Comparison of ENCODE assay signal across 8 cellular contexts in genomic region chr6:108295676-108296075, GRCh38. TPM values are rescaled to one million over a fixed set of nuclear protein-coding genes. Genes with fewer than 3 reads are reported as not detected.
DNase-seq lines count a peak whose midpoint lies in the region; ATAC-seq, FAIRE-seq and TF ChIP-seq lines count a peak whose summit lies in the region.

No MANE protein-coding gene starts in this region.

- H3K4me3 ChIP-seq in GM12864 (ENCODE audit: low read depth, low read length): peak overlapping the region; percentile 82
- H3K4me3 ChIP-seq in OCI-LY7 (ENCODE audit: low read depth, low read length, poor library complexity, severe bottlenecking): peak overlapping the region; percentile 76
- H3K4me3 ChIP-seq in prostate gland: peak overlapping the region; percentile 71 to 77
- H3K4me3 ChIP-seq in aorta (ENCODE audit: low read length in 2 of 2): peak overlapping the region in 1 of 2 donors; percentile 80

- H3K9me2 ChIP-seq in OCI-LY7 (ENCODE audit: insufficient read depth, low read length): no peaks in the 10 kb centered on the region

- POLR2A ChIA-PET in OCI-LY7 (lab: Charles Lee): interaction anchor here (0.5 to 3.0 kb wide), 14 partner anchors 11 to 1000 kb away, joined by 3 to 30 read pairs (median 4); no protein-coding TSS in a partner anchor

- CTCF ChIA-PET in OCI-LY7 (lab: Charles Lee; ENCODE audit: unreplicated experiment): no interaction called here

- no peak for FAIRE-seq in RCC 7860 (lab: Jason Lieb, UNC)

- TF ChIP-seq POLR2A in prostate gland (IDR thresholded peaks at IDR 0.05): no peak

- intact Hi-C loops in OCI-LY7 (cut with micrococcal nuclease; ENCODE audit: unreplicated experiment) (loop anchor here (1.0 kb wide), 1 partner anchor 34 kb away; the partner anchor contains the start of gene SNX3), prostate gland (cut with DNase I) (no loop called here), aorta (cut with DNase I) (loop anchor here in 1 of 2 donors (2.0 to 5.0 kb wide), 2 partner anchors 35 to 178 kb away; partner anchors contain the start of gene SNX3)

- no peaks in the 10 kb centered on the region for H4K20me1 ChIP-seq in OCI-LY7 (ENCODE audit: insufficient read depth, low read length)

- TF ChIP-seq CTCF in GM12864 (IDR thresholded peaks at IDR 0.05; ENCODE audit: low read depth, low read length, missing control alignments) (no peak), OCI-LY7 (conservative IDR thresholded peaks at IDR 0.05; ENCODE audit: low read length) (no peak), prostate gland (IDR thresholded peaks at IDR 0.05) (no peak)

- peaks cover 19% of the 10 kb centered on the region; the same call in 1 of the 2 replicates for H3K79me2 ChIP-seq in OCI-LY7 (ENCODE audit: insufficient read depth, low read depth, low read length)

- H3K27ac ChIP-seq in OCI-LY7 (ENCODE audit: low read depth, low read length, poor library complexity, severe bottlenecking) (peak overlapping the region; percentile 73), epithelial cell of prostate (peak overlapping the region; percentile 90), prostate gland (peak overlapping the region; percentile 91 to 92), aorta (ENCODE audit: low read depth in 1 of 2, low read length in 2 of 2) (no peak overlapping the region)

- no TSS peak for BruUV-seq in OCI-LY7 (replicated peaks; lab: Mats Ljungman, UMichigan)

- peak overlapping the region; percentile 86 for H2AFZ ChIP-seq in OCI-LY7 (ENCODE audit: low read length)

- H3K9me3 ChIP-seq in OCI-LY7 (ENCODE audit: low read length) (no peaks in the 10 kb centered on the region), prostate gland (no peaks in the 10 kb centered on the region), aorta (ENCODE audit: control insufficient read depth, low read length) (no peaks in the 10 kb centered on the region)

- H3K4me2 ChIP-seq in OCI-LY7 (ENCODE audit: low read length): peak overlapping the region; percentile 92

- no peak for ATAC-seq in HG03342 (IDR thresholded peaks at IDR 0.05; ENCODE audit: unreplicated experiment)
- no peak for ATAC-seq in GM19467 (IDR thresholded peaks at IDR 0.05; ENCODE audit: unreplicated experiment)
- ATAC-seq in aorta (ENCODE audit: low FRiP score): no peak

- 65% methylated on average over 7 of the region's 7 CpGs for WGBS in prostate gland
- 69 to 70% methylated on average over 7 of the region's 7 CpGs for WGBS in aorta, 2 donors

- DNase-seq in GM12864 (ENCODE audit: low read depth): no peak
- no peak for DNase-seq in OCI-LY7 (ENCODE audit: low spot score)
- DNase-seq in epithelial cell of prostate (ENCODE audit: low read depth, low spot score): no peak
- DNase-seq in prostate gland (ENCODE audit: low spot score): no peak
- DNase-seq in aorta: no peak
- no peak for DNase-seq in RCC 7860 (ENCODE audit: low spot score)

- H3K27me3 ChIP-seq in prostate gland (replicated peaks; ENCODE audit: insufficient read depth): no peaks in the 10 kb centered on the region
- H3K27me3 ChIP-seq in aorta (ENCODE audit: control insufficient read depth in 1 of 2, insufficient read depth in 2 of 2, low read length in 1 of 2): no peaks in the 10 kb centered on the region

- H3K36me3 ChIP-seq in OCI-LY7 (ENCODE audit: insufficient read depth, low read length): no peaks in the 10 kb centered on the region
- H3K36me3 ChIP-seq in prostate gland: no peaks in the 10 kb centered on the region
- no peaks in the 10 kb centered on the region for H3K36me3 ChIP-seq in aorta (ENCODE audit: control insufficient read depth in 1 of 2, insufficient read depth in 2 of 2, low read length in 1 of 2)

- H3K4me1 ChIP-seq in OCI-LY7 (ENCODE audit: insufficient read depth, low read length, poor library complexity, severe bottlenecking): peaks cover 11% of the 10 kb centered on the region
- H3K4me1 ChIP-seq in prostate gland (replicated peaks): peaks cover 5% of the 10 kb centered on the region
- H3K4me1 ChIP-seq in aorta (ENCODE audit: control insufficient read depth in 1 of 2, insufficient read depth in 2 of 2, low read length in 2 of 2): no peaks in the 10 kb centered on the region

RNA-seq across cellular contexts. Expression of gene AFG1L, which starts 0.8 kb away (rescaled TPM):
- total RNA-seq in OCI-LY7 (2014; rRNA removed; shearing (Covaris generic)): 9.0 and 9.8 TPM in 2 replicates
- 8.9 and 11.5 TPM in 2 replicates for total RNA-seq in OCI-LY7 (2022)
- total RNA-seq in prostate gland: 1 to 10 TPM; 3.5 TPM
- total RNA-seq in aorta: 1 to 10 TPM; 5.1 to 5.7 TPM
- polyA plus RNA-seq in aorta: 1 to 10 TPM in 1 of 2 donors, under 1 TPM in 1; 0.95 to 9.8 TPM

RNA-seq across cellular contexts. Expression of gene SNX3, which starts 34.8 kb away (rescaled TPM):
- 67.9 and 72.9 TPM in 2 replicates for total RNA-seq in OCI-LY7 (2014; rRNA removed; shearing (Covaris generic))
- total RNA-seq in OCI-LY7 (2022): 79.3 and 88.6 TPM in 2 replicates
- 10 to 100 TPM; 93.3 to 93.6 TPM for total RNA-seq in prostate gland
- 100 to 1,000 TPM; 148 to 156 TPM for total RNA-seq in aorta
- polyA plus RNA-seq in aorta: 100 to 1,000 TPM; 224 to 328 TPM

Comparison
In these comparisons a context has a peak if more than half of its experiments do, and no peak if none do; other contexts are left out.
1. H3K27ac ChIP-seq: peak in OCI-LY7 (single experiment), epithelial cell of prostate (single experiment) and prostate gland (2 of 2); none in aorta (0 of 2).